Comparison of ENCODE assay signal across 16 cellular contexts in genomic region chr20:62307226-62308101, GRCh38. TPM values are rescaled to one million over a fixed set of nuclear protein-coding genes. Genes with fewer than 3 reads are reported as not detected.
DNase-seq lines count a peak whose midpoint lies in the region; ATAC-seq and TF ChIP-seq lines count a peak whose summit lies in the region.
"Had no signal": no experiment of that assay in that cellular context is flagged by ENCODE, and none has a peak within 500 bp of the region (broad histone marks: within the 10 kb centered on the region; RNA-seq: fewer than 3 reads in every experiment).

No MANE protein-coding gene starts in this region.

- peak overlapping the region; percentile 80 for H3K27ac ChIP-seq in RWPE2 (ENCODE audit: poor library complexity, severe bottlenecking)
- H3K27ac ChIP-seq: thoracic aorta had no signal

- TF ChIP-seq CTCF in RWPE2 (IDR thresholded peaks at IDR 0.05; ENCODE audit: poor library complexity, severe bottlenecking): no peak

- H3K27me3 ChIP-seq in H7 (ENCODE audit: control insufficient read depth, insufficient read depth, low read length): no peaks in the 10 kb centered on the region
- no peaks in the 10 kb centered on the region for H3K27me3 ChIP-seq in RWPE2 (ENCODE audit: insufficient read depth, poor library complexity, severe bottlenecking)

- peaks cover 28% of the 10 kb centered on the region for H3K4me1 ChIP-seq in RWPE2 (ENCODE audit: insufficient read depth, poor library complexity, severe bottlenecking)

- no peak for ATAC-seq in RWPE2 (ENCODE audit: low read depth)
- ATAC-seq in HG02759 (IDR thresholded peaks at IDR 0.05; ENCODE audit: unreplicated experiment): no peak
- ATAC-seq in HG03196 (IDR thresholded peaks at IDR 0.05; ENCODE audit: unreplicated experiment): no peak
- ATAC-seq: mucosa of descending colon had no signal

- H3K9me3 ChIP-seq in RWPE2 (ENCODE audit: severe bottlenecking): no peaks in the 10 kb centered on the region
- H3K9me3 ChIP-seq: mucosa of descending colon, thoracic aorta had no signal

- H3K4me3 ChIP-seq in H7 (ENCODE audit: insufficient read depth, low read depth, low read length) (no peak overlapping the region), RWPE2 (ENCODE audit: severe bottlenecking) (no peak overlapping the region)
- H3K4me3 ChIP-seq: mucosa of descending colon, thoracic aorta had no signal

- H3K36me3 ChIP-seq in H7 (replicated peaks; ENCODE audit: control insufficient read depth, insufficient read depth, low read length) (peaks cover 39% of the 10 kb centered on the region), RWPE2 (ENCODE audit: low read depth) (peaks cover 87% of the 10 kb centered on the region)

- DNase-seq in 8988T (peak; percentile 62), H7 (peak; percentile 66), RWPE2 (ENCODE audit: low spot score) (peak; percentile 88), kidney tubule cell (ENCODE audit: low spot score) (peak; percentile 2), COLO829 (ENCODE audit: low spot score) (no peak)
- DNase-seq: activated CD4-positive, alpha-beta T cell treated with anti-CD3 and anti-CD28 coated beads, Interleukin-2, amount 10 ng/mL, durations not matched to agents 24 days and 14 days; activated gamma-delta T cell treated with Interleukin-2 at 50 U/mL for 16 hours; effector CD4-positive, alpha-beta T cell; mucosa of descending colon; NCI-H1930; NCI-H446; occipital lobe; stimulated activated CD4-positive, alpha-beta T cell treated with anti-CD3 and anti-CD28 coated beads, Interleukin-15, amount 100 ng/mL, for 24 hours had no signal

RNA-seq across cellular contexts. Expression of gene ADRM1, which starts 4.7 kb away (rescaled TPM):
- 224 and 290 TPM in 2 replicates for total RNA-seq in H7 (2014; rRNA removed; shearing (Covaris generic))

RNA-seq across cellular contexts. Expression of gene LAMA5, which starts 59.6 kb away (rescaled TPM):
- 61.0 and 90.8 TPM in 2 replicates for total RNA-seq in H7 (2014; rRNA removed; shearing (Covaris generic))
